15 cellular contexts compared by ENCODE assay signal in genomic region chr11:70517996-70518907, GRCh38.
DNase-seq lines count a peak whose midpoint lies in the region; ATAC-seq and TF ChIP-seq lines count a peak whose summit lies in the region.
"Had no signal": no experiment of that assay in that cellular context is flagged by ENCODE, and none has a peak within 500 bp of the region (broad histone marks: within the 10 kb centered on the region; RNA-seq: fewer than 3 reads in every experiment).

No MANE protein-coding gene starts in this region.

- no peak overlapping the region for H3K14ac ChIP-seq in IMR-90 (replicated peaks; ENCODE audit: low read depth, low read length)

- no peak overlapping the region for H4K8ac ChIP-seq in IMR-90 (ENCODE audit: low read depth in 2 of 2, low read length in 2 of 2)

- no peak overlapping the region for H3K9ac ChIP-seq in IMR-90 (ENCODE audit: low read depth, low read length)

- in situ Hi-C loops in IMR-90 (cut with MboI; ENCODE audit: low sequenced_read_pairs) (no loop called here), astrocyte of the spinal cord (cut with HindIII; ENCODE audit: low sequenced_read_pairs) (no loop called here)

- no peak overlapping the region for H3K27ac ChIP-seq in IMR-90 (ENCODE audit: insufficient read depth, low read length)
- H3K27ac ChIP-seq in body of pancreas, result no peak overlapping the region
- H3K27ac ChIP-seq: left lung, ovary, vagina had no signal

- no peak overlapping the region for H3K56ac ChIP-seq in IMR-90 (ENCODE audit: extremely low read depth, insufficient read depth, low read length)

- no TSS peak for BruUV-seq in IMR-90 (replicated peaks; lab: Mats Ljungman, UMichigan)

- peaks cover 8% of the 10 kb centered on the region for H4K20me1 ChIP-seq in IMR-90 (ENCODE audit: insufficient read depth, low read length)

- H2BK120ac ChIP-seq in IMR-90 (ENCODE audit: low read depth, low read length), result no peak overlapping the region

- no peak overlapping the region for H3K4me3 ChIP-seq in IMR-90 (ENCODE audit: insufficient read depth, low read depth, low read length)
- no peak overlapping the region for H3K4me3 ChIP-seq in astrocyte of the spinal cord (ENCODE audit: low read depth, low read length)
- no peak overlapping the region for H3K4me3 ChIP-seq in body of pancreas
- H3K4me3 ChIP-seq: GM12878, left lung, ovary, vagina had no signal

- TF ChIP-seq CTCF in IMR-90 (conservative IDR thresholded peaks at IDR 0.05; ENCODE audit: low read depth, low read length), result no peak
- TF ChIP-seq CTCF in astrocyte of the spinal cord (IDR thresholded peaks at IDR 0.05; ENCODE audit: low read depth, low read length), result no peak
- TF ChIP-seq CTCF in body of pancreas (IDR thresholded peaks at IDR 0.05), result no peak

- no peak overlapping the region for H3K4ac ChIP-seq in IMR-90 (ENCODE audit: low read depth, low read length)

- no peak overlapping the region for H3K23ac ChIP-seq in IMR-90 (ENCODE audit: low read depth, low read length)

- intact Hi-C loops in IMR-90 (cut with micrococcal nuclease) (no loop called here), body of pancreas (cut with DNase I) (no loop called here)

- no peak overlapping the region for H2AK5ac ChIP-seq in IMR-90 (ENCODE audit: low read depth, low read length)

- no peak overlapping the region for H3K4me2 ChIP-seq in IMR-90 (ENCODE audit: low read depth, low read length)

- no peak overlapping the region for H4K5ac ChIP-seq in IMR-90 (ENCODE audit: low read depth, low read length)

- peak; percentile 77 for DNase-seq in AG20443 (ENCODE audit: low spot score)
- DNase-seq in IMR-90, result peak; percentile 64
- DNase-seq in astrocyte of the spinal cord (ENCODE audit: low read depth, low spot score), result peak; percentile 64
- DNase-seq in kidney tubule cell (ENCODE audit: low spot score), result peak; percentile 73
- no peak for DNase-seq in body of pancreas
- no peak for DNase-seq in retina
- DNase-seq in NCI-H526 treated with DMSO at 0.1 percent for 48 hours (lab: John Stamatoyannopoulos, UW), result no peak
- DNase-seq in iPS-NIHi11 (ENCODE audit: low spot score), result no peak
- DNase-seq: activated CD4-positive, alpha-beta T cell treated with anti-CD3 and anti-CD28 coated beads, Interleukin-2, amount 10 ng/mL, durations not matched to agents 24 days and 14 days; activated naive CD4-positive, alpha-beta T cell treated with anti-CD3 and anti-CD28 coated beads for 36 hours; NCI-H2029 treated with DMSO at 0.1 percent for 48 hours had no signal

- ATAC-seq in IMR-90 (ENCODE audit: low read depth) (peak; percentile 71), body of pancreas (no peak)

- CTCF ChIA-PET in IMR-90 (lab: Yijun Ruan, JAX), result interaction anchor here (0.7 kb wide), 1 partner anchor 50 kb away, joined by 4 read pairs; no protein-coding TSS in a partner anchor

- H3K9me1 ChIP-seq in IMR-90 (ENCODE audit: insufficient read depth, low read length), result no peaks in the 10 kb centered on the region

- no peak overlapping the region for H2BK15ac ChIP-seq in IMR-90 (ENCODE audit: low read depth, low read length)

- peaks cover 17% of the 10 kb centered on the region for H3K27me3 ChIP-seq in IMR-90 (ENCODE audit: control insufficient read depth, insufficient read depth, low read length)
- no peaks in the 10 kb centered on the region for H3K27me3 ChIP-seq in body of pancreas
- H3K27me3 ChIP-seq: ovary, vagina had no signal

- peaks cover under 1% of the 10 kb centered on the region for H3K9me3 ChIP-seq in IMR-90 (ENCODE audit: control insufficient read depth, insufficient read depth, low read length)
- H3K9me3 ChIP-seq in body of pancreas, result no peaks in the 10 kb centered on the region
- H3K9me3 ChIP-seq: ovary, vagina had no signal

- H3K36me3 ChIP-seq in IMR-90 (ENCODE audit: control insufficient read depth, insufficient read depth, low read length) (no peaks in the 10 kb centered on the region), body of pancreas (replicated peaks in 1 of 2; ENCODE audit: insufficient read depth in 1 of 2, low read depth in 2 of 2) (no peaks in the 10 kb centered on the region)
- H3K36me3 ChIP-seq: left lung, ovary, vagina had no signal

- H2AFZ ChIP-seq in IMR-90 (replicated peaks; ENCODE audit: low read length, poor library complexity), result no peak overlapping the region

- no peak overlapping the region for H2BK20ac ChIP-seq in IMR-90 (ENCODE audit: low read depth, low read length)

- H3K18ac ChIP-seq in IMR-90 (ENCODE audit: low read depth, low read length), result no peak overlapping the region

- POLR2A ChIA-PET in IMR-90 (lab: Charles Lee; ENCODE audit: unreplicated experiment), result no interaction called here

- no peaks in the 10 kb centered on the region for H3K79me1 ChIP-seq in IMR-90 (ENCODE audit: low read depth in 1 of 2, low read length in 2 of 2)

- H2AK9ac ChIP-seq in IMR-90 (replicated peaks; ENCODE audit: low read depth, low read length, poor library complexity), result no peak overlapping the region

- WGBS in IMR-90 (ENCODE audit: extremely low coverage in 2 of 2, insufficient read length in 1 of 2), 2 experiments, result 76% methylated on average over 5 of the region's 22 CpGs; no CpG with 5 or more reads in 1 of the 2 experiments
- WGBS in body of pancreas, 2 donors, result 92% methylated on average over 22 of the region's 22 CpGs

- no peak overlapping the region for H4K91ac ChIP-seq in IMR-90 (ENCODE audit: insufficient read depth, low read depth, low read length)

- dilution Hi-C loops in IMR-90 (cut with HindIII; ENCODE audit: low sequenced_read_pairs, unreplicated experiment), result no loop called here

- TF ChIP-seq POLR2A in IMR-90 (IDR thresholded peaks at IDR 0.05; ENCODE audit: low read depth, low read length) (no peak), body of pancreas (IDR thresholded peaks at IDR 0.05) (no peak)

- H2BK5ac ChIP-seq in IMR-90 (ENCODE audit: low read depth, low read length, poor library complexity, severe bottlenecking), result no peak overlapping the region

- no peak for TF ChIP-seq RAD21 in IMR-90 (IDR thresholded peaks at IDR 0.05; ENCODE audit: low read length)

- H3K4me1 ChIP-seq in IMR-90 (ENCODE audit: control insufficient read depth, insufficient read depth, low read length) (no peaks in the 10 kb centered on the region), body of pancreas (peaks cover 4% of the 10 kb centered on the region)
- H3K4me1 ChIP-seq: left lung, vagina had no signal

TF ChIP-seq in IMR-90, 13 proteins besides CTCF, POLR2A, EP300 and RAD21:
- no peak for TF ChIP-seq RCOR1 (IDR thresholded peaks at IDR 0.05; ENCODE audit: insufficient replicate concordance, low read length)
- TF ChIP-seq MXI1 (IDR thresholded peaks at IDR 0.05; ENCODE audit: borderline replicate concordance, low read depth, low read length), result no peak
- no peak for TF ChIP-seq MAZ (IDR thresholded peaks at IDR 0.05; ENCODE audit: borderline replicate concordance, low read depth, low read length)
- no peak for TF ChIP-seq SMC3 (IDR thresholded peaks at IDR 0.05; ENCODE audit: low read depth, low read length)
- TF ChIP-seq BHLHE40 (IDR thresholded peaks at IDR 0.05; ENCODE audit: low read depth, low read length), result no peak
- no peak for TF ChIP-seq MAFK (IDR thresholded peaks at IDR 0.05; ENCODE audit: low read depth, low read length)
- no peak for TF ChIP-seq CEBPB (IDR thresholded peaks at IDR 0.05; ENCODE audit: low read depth, low read length)
- TF ChIP-seq USF2 (IDR thresholded peaks at IDR 0.05; ENCODE audit: low read depth, low read length), result no peak
- TF ChIP-seq ELK1 (IDR thresholded peaks at IDR 0.05; ENCODE audit: borderline replicate concordance, low read depth, low read length), result no peak
- TF ChIP-seq CHD1 (IDR thresholded peaks at IDR 0.05; ENCODE audit: low read depth, low read length), result no peak
- no peak for TF ChIP-seq RFX5 (IDR thresholded peaks at IDR 0.05; ENCODE audit: low read depth, low read length)
- TF ChIP-seq FOS (IDR thresholded peaks at IDR 0.05; ENCODE audit: low read depth, low read length), result no peak
- no peak for TF ChIP-seq NFE2L2 (IDR thresholded peaks at IDR 0.05; ENCODE audit: low read depth, low read length)

Comparison
In these comparisons a context has a peak if more than half of its experiments do, and no peak if none do; other contexts are left out.
1. DNase-seq: peak in AG20443 (single experiment), IMR-90 (single experiment), astrocyte of the spinal cord (single experiment) and kidney tubule cell (single experiment); none in body of pancreas (0 of 4), retina (single experiment), NCI-H526 treated with DMSO at 0.1 percent for 48 hours (single experiment) and iPS-NIHi11 (single experiment).